Comparison of ENCODE assay signal across 1 cellular context in the genomic region with DNA sequence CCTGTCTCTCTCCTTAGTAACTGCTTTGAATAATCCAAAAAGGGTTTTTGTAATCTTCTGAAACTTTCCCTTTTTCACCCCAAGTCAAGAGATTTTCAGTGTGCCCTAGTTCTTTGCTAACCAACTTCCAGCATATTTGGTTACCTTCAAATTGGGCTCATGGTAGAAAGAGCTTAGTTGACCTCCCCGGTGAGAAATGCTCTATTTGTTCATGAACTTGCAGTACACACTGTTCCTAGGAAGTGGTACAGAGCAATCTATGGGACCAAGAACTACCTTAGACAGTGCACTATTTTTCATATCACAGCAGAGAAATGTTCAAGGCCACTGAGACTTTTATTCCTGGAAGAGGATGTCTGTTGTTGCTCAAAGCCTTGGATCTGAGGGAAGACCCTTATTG.
TF ChIP-seq lines count a peak whose summit lies in the region.

No MANE protein-coding gene starts in this region.

TF ChIP-seq in endothelial cell of umbilical vein, 7 proteins besides CTCF, POLR2A, EP300 and RAD21:
- TF ChIP-seq EZH2 (IDR thresholded peaks at IDR 0.05; ENCODE audit: borderline replicate concordance, low read depth, low read length, severe bottlenecking) (no peak), JUN (IDR thresholded peaks at IDR 0.05; ENCODE audit: borderline replicate concordance, insufficient read depth, insufficient read length, low read depth) (no peak), GATA2 (IDR thresholded peaks at IDR 0.05; ENCODE audit: insufficient read depth, insufficient read length, low read depth, low read length) (no peak), FOS (IDR thresholded peaks at IDR 0.05; ENCODE audit: borderline replicate concordance, insufficient read depth, low read length) (no peak), POLR2AphosphoS5 (IDR thresholded peaks at IDR 0.05; ENCODE audit: insufficient read depth, low read depth, low read length) (no peak), MYC (IDR thresholded peaks at IDR 0.05; ENCODE audit: low read depth, low read length) (no peak)
- TF ChIP-seq, protein P1, sequence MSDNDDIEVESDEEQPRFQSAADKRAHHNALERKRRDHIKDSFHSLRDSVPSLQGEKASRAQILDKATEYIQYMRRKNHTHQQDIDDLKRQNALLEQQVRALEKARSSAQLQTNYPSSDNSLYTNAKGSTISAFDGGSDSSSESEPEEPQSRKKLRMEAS (IDR thresholded peaks at IDR 0.05; ENCODE audit: insufficient read depth, insufficient read length): no peak
